ENCODE assay signal across 8 cellular contexts in the genomic region with DNA sequence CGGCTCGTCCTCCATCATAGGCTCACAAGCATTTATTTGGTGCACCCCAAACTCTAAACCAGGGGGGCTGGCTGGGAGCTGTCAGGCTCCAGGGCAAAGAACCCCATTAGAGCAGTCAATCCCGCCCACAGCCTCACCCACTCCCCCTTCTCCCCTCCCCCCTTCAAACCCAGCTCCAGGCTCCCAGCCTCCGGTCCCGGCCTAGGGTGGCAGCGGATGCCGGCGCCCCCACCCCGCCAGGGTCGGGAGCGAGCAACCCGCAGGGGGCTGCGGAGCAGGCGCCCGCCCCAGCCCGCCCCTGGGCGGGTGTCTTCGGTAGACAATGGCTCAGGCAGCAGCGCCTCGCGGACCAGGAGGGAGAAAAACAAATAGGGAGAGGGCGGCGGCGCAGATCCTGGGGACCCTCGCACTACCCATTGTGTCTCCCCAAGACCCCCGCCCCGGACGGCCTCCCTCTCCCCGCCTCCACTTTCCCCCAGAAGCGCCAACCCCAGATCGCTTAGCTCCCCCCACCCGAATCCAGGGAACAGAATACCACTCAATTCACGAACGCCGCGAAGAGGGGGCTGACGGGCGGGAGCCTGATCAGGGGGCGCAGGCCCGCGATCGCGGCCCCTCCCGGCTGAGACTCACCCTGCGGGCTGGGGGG. TPM values are rescaled to one million over a fixed set of nuclear protein-coding genes. Genes with fewer than 3 reads are reported as not detected.
DNase-seq lines count a peak whose midpoint lies in the region; ATAC-seq and TF ChIP-seq lines count a peak whose summit lies in the region.

No MANE protein-coding gene starts in this region.

- no peaks in the 10 kb centered on the region for H3K36me3 ChIP-seq in BLaER1 treated with 17β-estradiol and CSF1 and Interleukin-3, amounts not matched to agents 10 nM and 100 nM
- H3K36me3 ChIP-seq in HCT116 (ENCODE audit: control insufficient read depth in 1 of 2, insufficient read depth in 2 of 2, low read length in 2 of 2) (no peaks in the 10 kb centered on the region), psoas muscle (ENCODE audit: insufficient read depth in 1 of 2, low read depth in 1 of 2) (no peaks in the 10 kb centered on the region)

- H3K4me1 ChIP-seq in BLaER1 treated with 17β-estradiol and CSF1 and Interleukin-3, amounts not matched to agents 10 nM and 100 nM: peaks cover 19 to 47% (median 40%) of the 10 kb centered on the region in 10 experiments; a peak in 19 of 20 replicates
- H3K4me1 ChIP-seq in HCT116 (ENCODE audit: control insufficient read depth in 1 of 2, insufficient read depth in 2 of 2, low read length in 2 of 2): peaks cover 7 to 27% of the 10 kb centered on the region in 2 experiments; a peak in 3 of 4 replicates
- peaks cover 4% of the 10 kb centered on the region for H3K4me1 ChIP-seq in psoas muscle

- RAD21 ChIA-PET in HCT116 (lab: Charles Lee; ENCODE audit: low non-redundant PET in 1 of 2, low total read pairs in 2 of 2, uncharacterized antibody in 2 of 2, unreplicated experiment in 2 of 2): no interaction called here

- H3K4me2 ChIP-seq in BLaER1 treated with 17β-estradiol and CSF1 and Interleukin-3, amounts not matched to agents 10 nM and 100 nM: peak overlapping the region; percentile 88 to 97 (median 92)
- H3K4me2 ChIP-seq in HCT116 (ENCODE audit: low read length): peak overlapping the region; percentile 93

- no peaks in the 10 kb centered on the region for H3K27me3 ChIP-seq in BLaER1 treated with 17β-estradiol and CSF1 and Interleukin-3, amounts not matched to agents 10 nM and 100 nM
- H3K27me3 ChIP-seq in HCT116 (ENCODE audit: insufficient read depth, low read length): no peaks in the 10 kb centered on the region
- H3K27me3 ChIP-seq in psoas muscle (ENCODE audit: insufficient read depth in 3 of 3, low read length in 2 of 3): peaks cover 0 to 11% (median 2%) of the 10 kb centered on the region in 3 donors

- H3K36me3 Mint-ChIP-seq in activated CD4-positive, alpha-beta memory T cell treated with anti-CD3 and anti-CD28 coated beads, Interleukin-2, amount 10 ng/mL, durations not matched to agents 7 days and 5 days (ENCODE audit: low read depth): no peaks in the 10 kb centered on the region

- no peak for DNase-seq in HCT116 (ENCODE audit: low read depth, low spot score)
- DNase-seq in activated CD4-positive, alpha-beta memory T cell treated with anti-CD3 and anti-CD28 coated beads, Interleukin-2, amount 10 ng/mL, durations not matched to agents 7 days and 5 days: no peak
- DNase-seq in Right ventricle myocardium superior: no peak
- no peak for DNase-seq in psoas muscle
- DNase-seq in SKM-1 (lab: John Stamatoyannopoulos, UW; ENCODE audit: unreplicated experiment): no peak
- DNase-seq in Ammon's horn (ENCODE audit: low spot score): no peak

- no peak overlapping the region for H3K27ac Mint-ChIP-seq in activated CD4-positive, alpha-beta memory T cell treated with anti-CD3 and anti-CD28 coated beads, Interleukin-2, amount 10 ng/mL, durations not matched to agents 7 days and 5 days

- BruUV-seq in HCT116 (replicated peaks; lab: Mats Ljungman, UMichigan): no TSS peak

- H4K20me1 ChIP-seq in BLaER1 treated with 17β-estradiol and CSF1 and Interleukin-3, amounts not matched to agents 10 nM and 100 nM: peaks cover 0 to 42% (median 20%) of the 10 kb centered on the region in 11 experiments; a peak in 14 of 22 replicates
- H4K20me1 ChIP-seq in HCT116 (ENCODE audit: insufficient read depth): no peaks in the 10 kb centered on the region

- peak overlapping the region; percentile 79 to 91 (median 83) for H3K4me3 ChIP-seq in BLaER1 treated with 17β-estradiol and CSF1 and Interleukin-3, amounts not matched to agents 10 nM and 100 nM
- peak overlapping the region; percentile 60 to 75 for H3K4me3 ChIP-seq in HCT116 (replicated peaks in 1 of 2; ENCODE audit: low read depth in 1 of 2, low read length in 2 of 2)
- peak overlapping the region; percentile 71 for H3K4me3 ChIP-seq in psoas muscle

- no peaks in the 10 kb centered on the region for H3K79me2 ChIP-seq in HCT116 (ENCODE audit: insufficient read depth, low read length)

- TF ChIP-seq POLR2A in HCT116 (IDR thresholded peaks at IDR 0.05; ENCODE audit: borderline replicate concordance, extremely low read depth, insufficient read depth, insufficient read length): no peak

- ATAC-seq in HCT116: peak; percentile 46
- ATAC-seq in Right ventricle myocardium superior (ENCODE audit: poor library complexity): peak; percentile 21
- ATAC-seq in psoas muscle: peak in 2 of 4 donors; percentile 29 to 31
- ATAC-seq in GM21515 (IDR thresholded peaks at IDR 0.05; ENCODE audit: unreplicated experiment): no peak

- H3K4me1 Mint-ChIP-seq in activated CD4-positive, alpha-beta memory T cell treated with anti-CD3 and anti-CD28 coated beads, Interleukin-2, amount 10 ng/mL, durations not matched to agents 7 days and 5 days: peaks cover 3% of the 10 kb centered on the region

- H3K4me3 Mint-ChIP-seq in activated CD4-positive, alpha-beta memory T cell treated with anti-CD3 and anti-CD28 coated beads, Interleukin-2, amount 10 ng/mL, durations not matched to agents 7 days and 5 days: peak overlapping the region; percentile 65

- POLR2A ChIA-PET in HCT116 (lab: Charles Lee): interaction anchor here (0.6 to 1.0 kb wide), 2 partner anchors 22 to 163 kb away, joined by 3 read pairs; a partner anchor contains a TSS
- POLR2A ChIA-PET in activated CD4-positive, alpha-beta memory T cell treated with anti-CD3 and anti-CD28 coated beads, Interleukin-2, amount 10 ng/mL, durations not matched to agents 7 days and 5 days (lab: Charles Lee): interaction anchor here (1.0 to 1.9 kb wide), 5 partner anchors 9 to 164 kb away, joined by 3 to 8 read pairs (median 3); no protein-coding TSS in a partner anchor

- WGBS in psoas muscle, 3 donors: 1 to 4% (median 2%) methylated on average over 28 to 45 of the region's 45 CpGs

- CTCF ChIA-PET in HCT116 (lab: Charles Lee): interaction anchor here (0.7 to 2.1 kb wide), 15 partner anchors 9 to 425 kb away, joined by 3 to 12 read pairs (median 5); a partner anchor contains a TSS
- CTCF ChIA-PET in activated CD4-positive, alpha-beta memory T cell treated with anti-CD3 and anti-CD28 coated beads, Interleukin-2, amount 10 ng/mL, durations not matched to agents 7 days and 5 days (lab: Charles Lee): interaction anchor here (0.5 to 2.3 kb wide), 19 partner anchors 9 to 327 kb away, joined by 3 to 17 read pairs (median 4); a partner anchor contains a TSS

- no peak for TF ChIP-seq RAD21 in HCT116 (IDR thresholded peaks at IDR 0.05; ENCODE audit: low read depth)

- peak overlapping the region; percentile 82 to 90 (median 88) for H3K9ac ChIP-seq in BLaER1 treated with 17β-estradiol and CSF1 and Interleukin-3, amounts not matched to agents 10 nM and 100 nM
- H3K9ac ChIP-seq in HCT116 (ENCODE audit: low read length): peak overlapping the region; percentile 74

- H3K27ac ChIP-seq in BLaER1 treated with 17β-estradiol and CSF1 and Interleukin-3, amounts not matched to agents 10 nM and 100 nM: peak overlapping the region in 10 of 11 experiments; percentile 52 to 84 (median 78); a peak in 19 of 22 replicates
- H3K27ac ChIP-seq in HCT116 (ENCODE audit: low read depth, low read length) (peak overlapping the region; percentile 72; the same call in 1 of the 2 replicates), psoas muscle (no peak overlapping the region)

- TF ChIP-seq CTCF in HCT116 (IDR thresholded peaks at IDR 0.05 in 2 of 3, conservative IDR thresholded peaks at IDR 0.05 in 1 of 3; ENCODE audit: borderline replicate concordance in 1 of 3, insufficient read depth in 1 of 3, low read depth in 2 of 3, low read length in 2 of 3) (0 out of 6 replicates have a peak, but pooled peaks of 1 of the 3 experiments have one; percentile 2), psoas muscle (IDR thresholded peaks at IDR 0.05) (no peak)

- peak overlapping the region; percentile 9 for H2AFZ ChIP-seq in HCT116 (ENCODE audit: low read depth, low read length, poor library complexity, severe bottlenecking)

- no peaks in the 10 kb centered on the region for H3K9me2 ChIP-seq in HCT116 (ENCODE audit: insufficient read depth)

- intact Hi-C loops in HCT116 (cut with micrococcal nuclease) (loop anchor here (10.0 kb wide), 1 partner anchor 458 kb away; a partner anchor contains a TSS), Right ventricle myocardium superior (cut with DNase I) (no loop called here), psoas muscle (cut with DNase I) (no loop called here)

- H3K9me3 ChIP-seq in BLaER1 treated with 17β-estradiol and CSF1 and Interleukin-3, amounts not matched to agents 10 nM and 100 nM (replicated peaks in 1 of 11): no peaks in the 10 kb centered on the region
- no peaks in the 10 kb centered on the region for H3K9me3 ChIP-seq in HCT116 (ENCODE audit: control insufficient read depth in 1 of 2, insufficient read depth in 1 of 2, low read depth in 1 of 2, low read length in 2 of 2)
- no peaks in the 10 kb centered on the region for H3K9me3 ChIP-seq in psoas muscle

- peaks cover 41% of the 10 kb centered on the region for H3K27me3 Mint-ChIP-seq in activated CD4-positive, alpha-beta memory T cell treated with anti-CD3 and anti-CD28 coated beads, Interleukin-2, amount 10 ng/mL, durations not matched to agents 7 days and 5 days

- H3K9me3 Mint-ChIP-seq in activated CD4-positive, alpha-beta memory T cell treated with anti-CD3 and anti-CD28 coated beads, Interleukin-2, amount 10 ng/mL, durations not matched to agents 7 days and 5 days: no peaks in the 10 kb centered on the region

RNA-seq across cellular contexts. Expression of a gene that starts 0.6 kb away (rescaled TPM):
- total RNA-seq in HCT116 (2021; ENCODE audit: unreplicated experiment) (18.0 TPM), Right ventricle myocardium superior (0.62 TPM), psoas muscle (under 1 TPM; 0.11 to 0.22 (median 0.20) TPM)
- polyA plus RNA-seq in HCT116 (2012): 12.5 and 12.7 TPM in 2 replicates
- total RNA-seq in activated CD4-positive, alpha-beta memory T cell treated with anti-CD3 and anti-CD28 coated beads, Interleukin-2, amount 10 ng/mL, durations not matched to agents 7 days and 5 days: under 1 TPM in 1 of 2 experiments, not detected in 1; 0.10 TPM
- under 1 TPM; 0.06 to 0.23 (median 0.08) TPM for polyA plus RNA-seq in psoas muscle

RNA-seq across cellular contexts. Expression of a gene that starts 18.0 kb away (rescaled TPM):
- total RNA-seq in HCT116 (2021; ENCODE audit: unreplicated experiment): 206 TPM
- 276 and 326 TPM in 2 replicates for polyA plus RNA-seq in HCT116 (2012)
- 10 to 100 TPM; 87.8 to 98.4 TPM for total RNA-seq in activated CD4-positive, alpha-beta memory T cell treated with anti-CD3 and anti-CD28 coated beads, Interleukin-2, amount 10 ng/mL, durations not matched to agents 7 days and 5 days
- 135 TPM for total RNA-seq in Right ventricle myocardium superior
- 10 to 100 TPM; 37.2 to 61.0 (median 58.6) TPM for total RNA-seq in psoas muscle
- 10 to 100 TPM; 30.8 to 44.4 (median 31.6) TPM for polyA plus RNA-seq in psoas muscle

RNA-seq across cellular contexts. Expression of a gene that starts 26.4 kb away (rescaled TPM):
- total RNA-seq in HCT116 (2021; ENCODE audit: unreplicated experiment): 7.6 TPM
- 4.9 and 6.5 TPM in 2 replicates for polyA plus RNA-seq in HCT116 (2012)
- total RNA-seq in activated CD4-positive, alpha-beta memory T cell treated with anti-CD3 and anti-CD28 coated beads, Interleukin-2, amount 10 ng/mL, durations not matched to agents 7 days and 5 days: under 1 TPM; 0.58 to 0.71 TPM
- total RNA-seq in Right ventricle myocardium superior: 0.62 TPM
- under 1 TPM; 0.08 to 0.97 (median 0.23) TPM for total RNA-seq in psoas muscle
- under 1 TPM; 0.13 to 0.69 (median 0.16) TPM for polyA plus RNA-seq in psoas muscle

RNA-seq across cellular contexts. Expression of a gene that starts 38.5 kb away (rescaled TPM):
- 326 TPM for total RNA-seq in HCT116 (2021; ENCODE audit: unreplicated experiment)
- 372 and 379 TPM in 2 replicates for polyA plus RNA-seq in HCT116 (2012)
- 10 to 100 TPM; 72.6 to 77.0 TPM for total RNA-seq in activated CD4-positive, alpha-beta memory T cell treated with anti-CD3 and anti-CD28 coated beads, Interleukin-2, amount 10 ng/mL, durations not matched to agents 7 days and 5 days
- total RNA-seq in Right ventricle myocardium superior: 45.0 TPM
- 10 to 100 TPM; 36.4 to 57.8 (median 41.0) TPM for total RNA-seq in psoas muscle
- polyA plus RNA-seq in psoas muscle: 10 to 100 TPM; 37.1 to 79.3 (median 42.4) TPM

RNA-seq across cellular contexts. Expression of a gene that starts 54.7 kb away (rescaled TPM):
- total RNA-seq in HCT116 (2021; ENCODE audit: unreplicated experiment) (0.61 TPM), Right ventricle myocardium superior (0.22 TPM), psoas muscle (under 1 TPM in 1 of 4 donors, not detected in 3; 0.39 TPM)
- polyA plus RNA-seq in HCT116 (2012): 0.72 and 1.3 TPM in 2 replicates
- under 1 TPM in 1 of 2 experiments, not detected in 1; 0.28 TPM for total RNA-seq in activated CD4-positive, alpha-beta memory T cell treated with anti-CD3 and anti-CD28 coated beads, Interleukin-2, amount 10 ng/mL, durations not matched to agents 7 days and 5 days
- polyA plus RNA-seq in psoas muscle: under 1 TPM; 0.09 to 0.21 (median 0.11) TPM

Comparison
In these comparisons a context has a peak if more than half of its experiments do, and no peak if none do; other contexts are left out.
1. RNA of a gene that starts 0.6 kb away (total RNA-seq): 18.0 TPM in HCT116 (single experiment); 0.62 TPM in Right ventricle myocardium superior (single experiment), 0.11 to 0.22 TPM in psoas muscle and 0.10 TPM in activated CD4-positive, alpha-beta memory T cell treated with anti-CD3 and anti-CD28 coated beads, Interleukin-2, amount 10 ng/mL, durations not matched to agents 7 days and 5 days; every median in the first group is over 10 times any median in the second.
2. Peak in every context shown above with its lines, with median percentiles within 50 percentile points of each other: H3K4me3 ChIP-seq.